Comparison of ENCODE assay signal across 14 cellular contexts in genomic region chr20:3330046-3330741, GRCh38.
DNase-seq lines count a peak whose midpoint lies in the region; ATAC-seq, FAIRE-seq and TF ChIP-seq lines count a peak whose summit lies in the region.
"Had no signal": no experiment of that assay in that cellular context is flagged by ENCODE, and none has a peak within 500 bp of the region (broad histone marks: within the 10 kb centered on the region; RNA-seq: fewer than 3 reads in every experiment).

No MANE protein-coding gene starts in this region.

- H2AFZ ChIP-seq in IMR-90 (replicated peaks; ENCODE audit: low read length, poor library complexity) (no peak overlapping the region), HepG2 (ENCODE audit: low read length) (no peak overlapping the region), neuronal stem cell (ENCODE audit: low read length) (no peak overlapping the region)

- no peak overlapping the region for H4K91ac ChIP-seq in IMR-90 (ENCODE audit: insufficient read depth, low read depth, low read length)
- no peak overlapping the region for H4K91ac ChIP-seq in neuronal stem cell (ENCODE audit: low read depth, low read length, poor library complexity)

- no peak overlapping the region for H3K23ac ChIP-seq in IMR-90 (ENCODE audit: low read depth, low read length)
- H3K23ac ChIP-seq in neuronal stem cell (ENCODE audit: low read depth, low read length, poor library complexity) = no peak overlapping the region

- POLR2A ChIA-PET in IMR-90 (lab: Charles Lee; ENCODE audit: unreplicated experiment) (interaction anchor here (0.6 kb wide), 1 partner anchor 11 kb away, joined by 11 read pairs; no protein-coding TSS in a partner anchor), HepG2 (lab: Yijun Ruan, JAX) (no interaction called here)

- no peaks in the 10 kb centered on the region for H4K20me1 ChIP-seq in IMR-90 (ENCODE audit: insufficient read depth, low read length)
- no peaks in the 10 kb centered on the region for H4K20me1 ChIP-seq in HepG2 (ENCODE audit: insufficient read depth, low read length)

- H3K9me1 ChIP-seq in IMR-90 (ENCODE audit: insufficient read depth, low read length) = peaks cover 3% of the 10 kb centered on the region; the same call in 1 of the 2 replicates

- no peak for FAIRE-seq in HepG2 (lab: Jason Lieb, UNC)
- FAIRE-seq: astrocyte, H1, small intestine had no signal

- intact Hi-C loops in IMR-90 (cut with micrococcal nuclease) = no loop called here
- intact Hi-C loops in HepG2 (cut with micrococcal nuclease; ENCODE audit: unreplicated experiment) = no loop called here

- H4K8ac ChIP-seq in IMR-90 (ENCODE audit: low read depth in 2 of 2, low read length in 2 of 2) (no peak overlapping the region), neuronal stem cell (ENCODE audit: low read depth, low read length) (no peak overlapping the region)

- H3K36me3 ChIP-seq in IMR-90 (ENCODE audit: control insufficient read depth, insufficient read depth, low read length) = peaks cover 50% of the 10 kb centered on the region
- peaks cover 51% of the 10 kb centered on the region for H3K36me3 ChIP-seq in adipocyte (ENCODE audit: control insufficient read depth, insufficient read depth, low read length, severe bottlenecking)
- H3K36me3 ChIP-seq in HepG2 (replicated peaks in 1 of 2; ENCODE audit: control insufficient read depth in 1 of 2, insufficient read depth in 2 of 2, low read length in 2 of 2) = peaks cover 9 to 25% of the 10 kb centered on the region in 2 experiments; a peak in 4 of 5 replicates
- peaks cover 1 to 66% of the 10 kb centered on the region in 2 donors for H3K36me3 ChIP-seq in neuronal stem cell (replicated peaks in 1 of 2; ENCODE audit: control insufficient read depth in 2 of 2, insufficient read depth in 2 of 2, low read length in 2 of 2)

- H2BK5ac ChIP-seq in IMR-90 (ENCODE audit: low read depth, low read length, poor library complexity, severe bottlenecking) (no peak overlapping the region), neuronal stem cell (ENCODE audit: low read length) (no peak overlapping the region)

- H3K4me3 ChIP-seq in IMR-90 (ENCODE audit: insufficient read depth, low read depth, low read length) (no peak overlapping the region), adipocyte (ENCODE audit: low read length) (no peak overlapping the region), HepG2 (replicated peaks in 1 of 3; ENCODE audit: insufficient read depth in 1 of 3, low read depth in 2 of 3, low read length in 3 of 3) (no peak overlapping the region), neuronal stem cell (ENCODE audit: low read length in 2 of 2) (no peak overlapping the region)

- no peaks in the 10 kb centered on the region for H3K4me1 ChIP-seq in IMR-90 (ENCODE audit: control insufficient read depth, insufficient read depth, low read length)
- peaks cover 7% of the 10 kb centered on the region for H3K4me1 ChIP-seq in adipocyte (ENCODE audit: control insufficient read depth, insufficient read depth, low read length)
- no peaks in the 10 kb centered on the region for H3K4me1 ChIP-seq in HepG2 (ENCODE audit: insufficient read depth, low read length)
- no peaks in the 10 kb centered on the region for H3K4me1 ChIP-seq in neuronal stem cell (ENCODE audit: control insufficient read depth in 2 of 2, insufficient read depth in 1 of 2, low read depth in 1 of 2, low read length in 2 of 2)

- no peak overlapping the region for H3K14ac ChIP-seq in IMR-90 (replicated peaks; ENCODE audit: low read depth, low read length)
- H3K14ac ChIP-seq in neuronal stem cell (ENCODE audit: low read length) = no peak overlapping the region

- H2AK5ac ChIP-seq in IMR-90 (ENCODE audit: low read depth, low read length) (no peak overlapping the region), neuronal stem cell (ENCODE audit: low read depth, low read length) (no peak overlapping the region)

- 75% methylated on average over 2 of the region's 4 CpGs; no CpG with 5 or more reads in 1 of the 2 experiments for WGBS in IMR-90 (ENCODE audit: extremely low coverage in 2 of 2, insufficient read length in 1 of 2), 2 experiments
- WGBS in HepG2 (ENCODE audit: low lambda C conversion rate) = 89% methylated on average over 4 of the region's 4 CpGs
- WGBS in neuronal stem cell (ENCODE audit: extremely low coverage in 2 of 2, insufficient read length in 2 of 2, insufficient replicate concordance in 1 of 2), 2 donors = no CpG with 5 or more reads among the region's 4 CpGs

- H3K4ac ChIP-seq in IMR-90 (ENCODE audit: low read depth, low read length) (no peak overlapping the region), neuronal stem cell (ENCODE audit: low read length) (no peak overlapping the region)

- dilution Hi-C loops in IMR-90 (cut with HindIII; ENCODE audit: low sequenced_read_pairs, unreplicated experiment) = no loop called here

- in situ Hi-C loops in IMR-90 (cut with MboI; ENCODE audit: low sequenced_read_pairs) = no loop called here
- in situ Hi-C loops in HepG2 (cut with HindIII; ENCODE audit: extremely low pct_ligation_motif_present, low pct_unique_long_range_greater_than_20kb) = no loop called here

- TF ChIP-seq EP300 in HepG2 (IDR thresholded peaks at IDR 0.05; ENCODE audit: low read depth in 2 of 2, low read length in 2 of 2) = no peak
- TF ChIP-seq EP300 in HepG2 (CRISPR knock-in tag; IDR thresholded peaks at IDR 0.05; ENCODE audit: borderline replicate concordance) = no peak

- TF ChIP-seq RAD21 in IMR-90 (IDR thresholded peaks at IDR 0.05; ENCODE audit: low read length) (no peak), HepG2 (CRISPR knock-in tag; IDR thresholded peaks at IDR 0.05) (no peak)

- H3K27ac ChIP-seq in IMR-90 (ENCODE audit: insufficient read depth, low read length) (no peak overlapping the region), HepG2 (ENCODE audit: extremely low read length, insufficient read depth, low read length) (no peak overlapping the region), neuronal stem cell (replicated peaks; ENCODE audit: low read length) (no peak overlapping the region)

- no peak overlapping the region for H2BK12ac ChIP-seq in neuronal stem cell (ENCODE audit: low read length)

- H2BK15ac ChIP-seq in IMR-90 (ENCODE audit: low read depth, low read length) = no peak overlapping the region
- H2BK15ac ChIP-seq in neuronal stem cell (ENCODE audit: low read length) = no peak overlapping the region

- H3K56ac ChIP-seq in IMR-90 (ENCODE audit: extremely low read depth, insufficient read depth, low read length) = no peak overlapping the region

- H3K18ac ChIP-seq in IMR-90 (ENCODE audit: low read depth, low read length) (no peak overlapping the region), neuronal stem cell (ENCODE audit: low read length) (no peak overlapping the region)

- H3K9me3 ChIP-seq in IMR-90 (ENCODE audit: control insufficient read depth, insufficient read depth, low read length) = no peaks in the 10 kb centered on the region
- no peaks in the 10 kb centered on the region for H3K9me3 ChIP-seq in adipocyte (ENCODE audit: control insufficient read depth, low read length)
- no peaks in the 10 kb centered on the region for H3K9me3 ChIP-seq in HepG2 (ENCODE audit: low read length)
- H3K9me3 ChIP-seq in neuronal stem cell (replicated peaks in 1 of 2; ENCODE audit: control insufficient read depth in 2 of 2, insufficient read depth in 1 of 2, low read depth in 1 of 2, low read length in 2 of 2) = no peaks in the 10 kb centered on the region

- DNase-seq in DMS 273 (lab: John Stamatoyannopoulos, UW; ENCODE audit: unreplicated experiment) (peak; percentile 81), IMR-90 (peak; percentile 59), adipocyte (ENCODE audit: low read depth) (peak; percentile 86), HepG2 (ENCODE audit: low spot score) (no peak), SKM-1 treated with dmso at 0.1 percent for 144 hours (lab: John Stamatoyannopoulos, UW; ENCODE audit: unreplicated experiment) (no peak), NK-92 (lab: John Stamatoyannopoulos, UW; ENCODE audit: unreplicated experiment) (no peak), neuronal stem cell (ENCODE audit: low spot score) (no peak), SW480 (ENCODE audit: low spot score) (no peak)
- DNase-seq: activated T-cell treated with anti-CD3 and anti-CD28 coated beads for 4 hours; naive B cell; NK-92 treated with Interleukin-12 subunit alpha and Interleukin-12 subunit beta, amount 100 ng/mL, for 24 hours; small intestine had no signal

- TF ChIP-seq CTCF in IMR-90 (conservative IDR thresholded peaks at IDR 0.05; ENCODE audit: low read depth, low read length) (0 out of 2 replicates have a peak, but pooled peaks have one; percentile 11), HepG2 (CRISPR knock-in tag; IDR thresholded peaks at IDR 0.05) (no peak)

- H3K9ac ChIP-seq in IMR-90 (ENCODE audit: low read depth, low read length) = no peak overlapping the region
- H3K9ac ChIP-seq in adipocyte (ENCODE audit: low read length) = no peak overlapping the region
- H3K9ac ChIP-seq in HepG2 (ENCODE audit: insufficient read depth, low read depth, low read length) = no peak overlapping the region
- no peak overlapping the region for H3K9ac ChIP-seq in neuronal stem cell (ENCODE audit: low read depth, low read length, poor library complexity)

- H2BK20ac ChIP-seq in IMR-90 (ENCODE audit: low read depth, low read length) = no peak overlapping the region

- CTCF ChIA-PET in IMR-90 (lab: Yijun Ruan, JAX) = interaction anchor here (0.6 to 1.2 kb wide), 2 partner anchors 9 to 26 kb away, joined by 3 read pairs; no protein-coding TSS in a partner anchor
- CTCF ChIA-PET in HepG2 (lab: Yijun Ruan, JAX; ENCODE audit: low intra/inter-chr PET ratio, low total read pairs) = no interaction called here

- no peak overlapping the region for H2BK120ac ChIP-seq in IMR-90 (ENCODE audit: low read depth, low read length)
- H2BK120ac ChIP-seq in neuronal stem cell (ENCODE audit: low read depth, low read length) = no peak overlapping the region

- no peaks in the 10 kb centered on the region for H3K27me3 ChIP-seq in IMR-90 (ENCODE audit: control insufficient read depth, insufficient read depth, low read length)
- no peaks in the 10 kb centered on the region for H3K27me3 ChIP-seq in adipocyte (replicated peaks; ENCODE audit: control insufficient read depth, insufficient read depth, low read length)
- H3K27me3 ChIP-seq in HepG2 (ENCODE audit: control insufficient read depth in 1 of 2, insufficient read depth in 2 of 2, low read length in 2 of 2) = no peaks in the 10 kb centered on the region
- no peaks in the 10 kb centered on the region for H3K27me3 ChIP-seq in neuronal stem cell (ENCODE audit: control insufficient read depth in 3 of 3, insufficient read depth in 3 of 3, low read depth in 1 of 3, low read length in 3 of 3)

- peak; percentile 72; the same call in 1 of the 2 replicates for ATAC-seq in IMR-90 (ENCODE audit: low read depth)
- no peak for ATAC-seq in HepG2

- no peaks in the 10 kb centered on the region for H3K79me2 ChIP-seq in HepG2 (ENCODE audit: insufficient read depth, low read length)

- H2AK9ac ChIP-seq in IMR-90 (replicated peaks; ENCODE audit: low read depth, low read length, poor library complexity) = no peak overlapping the region

- no peak overlapping the region for H4K5ac ChIP-seq in IMR-90 (ENCODE audit: low read depth, low read length)

- TF ChIP-seq POLR2A in IMR-90 (IDR thresholded peaks at IDR 0.05; ENCODE audit: low read depth, low read length) (no peak), HepG2 (IDR thresholded peaks at IDR 0.05; ENCODE audit: insufficient read depth in 1 of 2, low read depth in 2 of 2, low read length in 2 of 2) (no peak)

- no TSS peak for BruUV-seq in IMR-90 (replicated peaks; lab: Mats Ljungman, UMichigan)
- no TSS peak for BruUV-seq in HepG2 (replicated peaks; lab: Mats Ljungman, UMichigan)

- no peak overlapping the region for H3K4me2 ChIP-seq in IMR-90 (ENCODE audit: low read depth, low read length)
- H3K4me2 ChIP-seq in HepG2 (ENCODE audit: low read depth, low read length) = no peak overlapping the region
- no peak overlapping the region for H3K4me2 ChIP-seq in neuronal stem cell (ENCODE audit: insufficient read depth, low read length, poor library complexity, severe bottlenecking)

- peaks cover 0 to 3% of the 10 kb centered on the region in 2 experiments; a peak in 1 of 4 replicates for H3K79me1 ChIP-seq in IMR-90 (ENCODE audit: low read depth in 1 of 2, low read length in 2 of 2)
- H3K79me1 ChIP-seq in neuronal stem cell (ENCODE audit: low read depth, low read length) = no peaks in the 10 kb centered on the region

Comparison
In these comparisons a context has a peak if more than half of its experiments do, and no peak if none do; other contexts are left out.
1. DNase-seq: peak in DMS 273 (single experiment), IMR-90 (single experiment) and adipocyte (single experiment); none in HepG2 (single experiment), SKM-1 treated with dmso at 0.1 percent for 144 hours (single experiment), NK-92 (single experiment), neuronal stem cell (single experiment) and SW480 (single experiment).